ENCODE assay signal across 8 cellular contexts in genomic region chr7:35801392-35802101, GRCh38.
DNase-seq lines count a peak whose midpoint lies in the region; ATAC-seq and TF ChIP-seq lines count a peak whose summit lies in the region.

No MANE protein-coding gene starts in this region.

- H3K27me3 ChIP-seq in neuron (ENCODE audit: insufficient read depth, low read length) (no peaks in the 10 kb centered on the region), subcutaneous abdominal adipose tissue (ENCODE audit: control insufficient read depth in 5 of 5, insufficient read depth in 4 of 5, low read length in 5 of 5) (no peaks in the 10 kb centered on the region)

- DNase-seq in DMS79 treated with DMSO at 0.1 percent for 48 hours (lab: John Stamatoyannopoulos, UW) (peak; percentile 59), foreskin fibroblast (peak; percentile 46 to 78)
- DNase-seq in activated effector memory CD4-positive, alpha-beta T cell treated with anti-CD3 and anti-CD28 coated beads, Interleukin-2, amount 50 U/mL, for 16 hours: peak; percentile 91

- H3K4me3 ChIP-seq in foreskin fibroblast (ENCODE audit: low read depth in 1 of 2, low read length in 2 of 2) (peak overlapping the region; percentile 77 to 92), neuron (ENCODE audit: low read length) (peak overlapping the region; percentile 90), subcutaneous abdominal adipose tissue (ENCODE audit: low read depth in 1 of 5, low read length in 5 of 5) (peak overlapping the region; percentile 61 to 95 (median 89))

- TF ChIP-seq EP300 in Ishikawa (IDR thresholded peaks at IDR 0.05; ENCODE audit: borderline replicate concordance): no peak

- peak; percentile 72 for TF ChIP-seq CTCF in foreskin fibroblast (IDR thresholded peaks at IDR 0.05; ENCODE audit: low read depth, low read length)

- H2AFZ ChIP-seq in neuron (ENCODE audit: low read depth, low read length): peak overlapping the region; percentile 74

- H3K4me1 ChIP-seq in neuron (ENCODE audit: insufficient read depth, low read length) (peaks cover 7% of the 10 kb centered on the region), subcutaneous abdominal adipose tissue (ENCODE audit: control insufficient read depth in 5 of 5, insufficient read depth in 5 of 5, low read length in 5 of 5) (peaks cover 0 to 43% (median 21%) of the 10 kb centered on the region in 5 donors)

- peak overlapping the region; percentile 91 for H3K27ac ChIP-seq in subcutaneous abdominal adipose tissue (ENCODE audit: low read depth, low read length)

- peak overlapping the region in 4 of 5 donors; percentile 80 to 91 (median 88) for H3K9ac ChIP-seq in subcutaneous abdominal adipose tissue (ENCODE audit: low read length in 5 of 5)

- H3K36me3 ChIP-seq in neuron (ENCODE audit: insufficient read depth, low read length) (no peaks in the 10 kb centered on the region), subcutaneous abdominal adipose tissue (ENCODE audit: control insufficient read depth in 5 of 5, insufficient read depth in 5 of 5, low read length in 5 of 5) (no peaks in the 10 kb centered on the region)

- no peaks in the 10 kb centered on the region for H3K9me3 ChIP-seq in neuron (ENCODE audit: low read length)
- H3K9me3 ChIP-seq in subcutaneous abdominal adipose tissue (ENCODE audit: control insufficient read depth in 5 of 5, low read length in 5 of 5): no peaks in the 10 kb centered on the region

- ATAC-seq in GM21576 (IDR thresholded peaks at IDR 0.05; ENCODE audit: unreplicated experiment): peak; percentile 30

- TF ChIP-seq POLR2A in Raji (IDR thresholded peaks at IDR 0.05; ENCODE audit: insufficient read depth, low read depth, low read length): peak; percentile 43; the same call in 1 of the 2 replicates

- peak; percentile 27; the same call in 1 of the 2 replicates for TF ChIP-seq RAD21 in Ishikawa (IDR thresholded peaks at IDR 0.05; ENCODE audit: low read depth)

TF ChIP-seq in Ishikawa, 13 proteins besides CTCF, POLR2A, EP300 and RAD21:
- TF ChIP-seq TCF12 (IDR thresholded peaks at IDR 0.05; ENCODE audit: low read depth): no peak
- no peak for TF ChIP-seq TAF1 (IDR thresholded peaks at IDR 0.05; ENCODE audit: low read depth)
- TF ChIP-seq NFIC (IDR thresholded peaks at IDR 0.05): no peak
- TF ChIP-seq EGR1 (IDR thresholded peaks at IDR 0.05): no peak
- TF ChIP-seq CEBPB (IDR thresholded peaks at IDR 0.05): no peak
- TF ChIP-seq YY1 (IDR thresholded peaks at IDR 0.05; ENCODE audit: low read depth): no peak
TF ChIP-seq in Ishikawa: peak in this region for 0.

Comparison
In these comparisons a context has a peak if more than half of its experiments do, and no peak if none do; other contexts are left out.
1. Peak in every context shown above with its lines: DNase-seq, ATAC-seq, H3K4me3 ChIP-seq and H3K27ac ChIP-seq.